In the genomic region with DNA sequence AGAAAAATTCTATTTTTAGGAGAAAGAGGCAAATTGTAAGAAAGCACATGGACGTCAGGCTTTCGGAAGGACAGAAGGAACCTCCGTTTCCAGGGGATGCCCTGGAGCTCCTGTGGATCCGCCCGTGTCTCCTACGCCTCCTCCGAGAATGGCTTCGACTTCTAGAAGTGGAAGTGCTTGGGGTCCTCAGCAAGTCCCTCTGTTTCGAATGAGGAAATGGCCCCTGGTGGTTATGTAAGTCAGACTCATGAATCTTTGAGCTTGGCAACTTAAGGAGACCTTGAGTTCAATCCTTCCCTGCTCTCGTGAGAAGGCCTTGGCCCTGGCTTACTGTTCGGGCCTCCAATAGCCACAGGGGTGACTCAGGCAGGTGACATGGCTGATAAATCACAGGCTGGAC, we compare ENCODE assay signal across 35 cellular contexts. TPM values are rescaled to one million over a fixed set of nuclear protein-coding genes. Genes with fewer than 3 reads are reported as not detected.
DNase-seq lines count a peak whose midpoint lies in the region; ATAC-seq, FAIRE-seq and TF ChIP-seq lines count a peak whose summit lies in the region.
"Had no signal": no experiment of that assay in that cellular context is flagged by ENCODE, and none has a peak within 500 bp of the region (broad histone marks: within the 10 kb centered on the region; RNA-seq: fewer than 3 reads in every experiment).

No MANE protein-coding gene starts in this region.

- no peak for TF ChIP-seq CTCF in right lobe of liver (IDR thresholded peaks at IDR 0.05)
- TF ChIP-seq CTCF in HepG2 (CRISPR knock-in tag; IDR thresholded peaks at IDR 0.05): no peak
- TF ChIP-seq CTCF in suprapubic skin (IDR thresholded peaks at IDR 0.05): no peak

- H3K27me3 ChIP-seq in right lobe of liver (no peaks in the 10 kb centered on the region), HepG2 (ENCODE audit: control insufficient read depth in 1 of 2, insufficient read depth in 2 of 2, low read length in 2 of 2) (peaks cover 14 to 54% of the 10 kb centered on the region in 2 experiments; a peak in 4 of 5 replicates), suprapubic skin (peaks cover 61% of the 10 kb centered on the region)

- H3K27ac ChIP-seq in right lobe of liver (no peak overlapping the region), HepG2 (ENCODE audit: extremely low read length, insufficient read depth, low read length) (no peak overlapping the region), suprapubic skin (no peak overlapping the region)
- H3K27ac ChIP-seq: 22Rv1, cardiac muscle cell, coronary artery, epithelial cell of prostate, parathyroid adenoma, tibial nerve had no signal

- H3K4me3 ChIP-seq in right lobe of liver (no peak overlapping the region), HepG2 (replicated peaks in 1 of 3; ENCODE audit: insufficient read depth in 1 of 3, low read depth in 2 of 3, low read length in 3 of 3) (no peak overlapping the region), suprapubic skin (no peak overlapping the region)
- H3K4me3 ChIP-seq: cardiac muscle cell, coronary artery, MG63, tibial nerve had no signal

- H2AFZ ChIP-seq in HepG2 (ENCODE audit: low read length): no peak overlapping the region
- H2AFZ ChIP-seq: parathyroid adenoma had no signal

- in situ Hi-C loops in HepG2 (cut with HindIII; ENCODE audit: extremely low pct_ligation_motif_present, low pct_unique_long_range_greater_than_20kb): no loop called here

- H3K4me1 ChIP-seq in right lobe of liver (no peaks in the 10 kb centered on the region), HepG2 (ENCODE audit: insufficient read depth, low read length) (no peaks in the 10 kb centered on the region), suprapubic skin (no peaks in the 10 kb centered on the region)
- H3K4me1 ChIP-seq: parathyroid adenoma had no signal

- no peaks in the 10 kb centered on the region for H4K20me1 ChIP-seq in HepG2 (ENCODE audit: insufficient read depth, low read length)

- TF ChIP-seq POLR2A in right lobe of liver (IDR thresholded peaks at IDR 0.05): no peak
- no peak for TF ChIP-seq POLR2A in HepG2 (IDR thresholded peaks at IDR 0.05; ENCODE audit: insufficient read depth in 1 of 2, low read depth in 2 of 2, low read length in 2 of 2)
- no peak for TF ChIP-seq POLR2A in suprapubic skin (IDR thresholded peaks at IDR 0.05)

- CTCF ChIA-PET in HepG2 (lab: Yijun Ruan, JAX; ENCODE audit: low intra/inter-chr PET ratio, low total read pairs): no interaction called here

- FAIRE-seq in HepG2 (lab: Jason Lieb, UNC): no peak
- FAIRE-seq: astrocyte had no signal

- H3K36me3 ChIP-seq in right lobe of liver: no peaks in the 10 kb centered on the region
- no peaks in the 10 kb centered on the region for H3K36me3 ChIP-seq in HepG2 (replicated peaks in 1 of 2; ENCODE audit: control insufficient read depth in 1 of 2, insufficient read depth in 2 of 2, low read length in 2 of 2)
- H3K36me3 ChIP-seq in suprapubic skin: no peaks in the 10 kb centered on the region
- H3K36me3 ChIP-seq: cardiac muscle cell, MG63, tibial nerve had no signal

- intact Hi-C loops in right lobe of liver (cut with DNase I): no loop called here
- intact Hi-C loops in HepG2 (cut with micrococcal nuclease; ENCODE audit: unreplicated experiment): no loop called here

- no peaks in the 10 kb centered on the region for H3K79me2 ChIP-seq in HepG2 (ENCODE audit: insufficient read depth, low read length)
- H3K79me2 ChIP-seq: parathyroid adenoma had no signal

- no peak overlapping the region for H3K4me2 ChIP-seq in HepG2 (ENCODE audit: low read depth, low read length)
- H3K4me2 ChIP-seq: SK-N-SH had no signal

- no peak overlapping the region for H3K9ac ChIP-seq in HepG2 (ENCODE audit: insufficient read depth, low read depth, low read length)
- H3K9ac ChIP-seq: parathyroid adenoma, SK-N-SH had no signal

- TF ChIP-seq EP300 in HepG2 (IDR thresholded peaks at IDR 0.05; ENCODE audit: low read depth in 2 of 2, low read length in 2 of 2) (no peak), HepG2 (CRISPR knock-in tag; IDR thresholded peaks at IDR 0.05; ENCODE audit: borderline replicate concordance) (no peak), suprapubic skin (IDR thresholded peaks at IDR 0.05) (no peak)

- no TSS peak for BruUV-seq in HepG2 (replicated peaks; lab: Mats Ljungman, UMichigan)

- DNase-seq in right lobe of liver (peak in 2 of 3 donors; percentile 14 to 22), HepG2 (ENCODE audit: low spot score) (no peak), SIG-M5 treated with dmso at 0.1 percent for 504 hours (lab: John Stamatoyannopoulos, UW; ENCODE audit: unreplicated experiment) (peak; percentile 84), medulla oblongata (ENCODE audit: extremely low spot score) (peak; percentile 71), suprapubic skin (ENCODE audit: low spot score in 2 of 2) (no peak), NCI-H2029 (lab: John Stamatoyannopoulos, UW) (no peak)
- DNase-seq: activated CD4-positive, alpha-beta T cell treated with anti-CD3 and anti-CD28 coated beads, Interleukin-2, amount 50 U/mL, for 4 hours; activated CD8-positive, alpha-beta memory T cell treated with anti-CD3 and anti-CD28 coated beads, Interleukin-2, amount 10 ng/mL, durations not matched to agents 7 days and 5 days; activated gamma-delta T cell treated with Interleukin-2 at 50 U/mL for 16 hours; activated T-cell treated with anti-CD3 and anti-CD28 coated beads, Interleukin-2, amount 50 U/mL, for 4 hours; CD4-positive, alpha-beta T cell; effector memory CD4-positive, alpha-beta T cell; immature natural killer cell; KG1; left colon; mesenchymal stem cell; MG63; NCI-H1436 treated with DMSO at 0.1 percent for 48 hours; NCI-H2107; NCI-H774; right cardiac atrium; SK-N-SH; stimulated activated CD4-positive, alpha-beta T cell treated with anti-CD3 and anti-CD28 coated beads, Interleukin-12 subunit alpha, Interleukin-12 subunit beta, amount 100 ng/mL, for 4 hours; stimulated activated CD4-positive, alpha-beta T cell treated with anti-CD3 and anti-CD28 coated beads, Interleukin-4, amount 100 ng/mL, for 1 hour; T-helper 2 cell had no signal

- 52% methylated on average over 6 of the region's 11 CpGs for WGBS in right lobe of liver (ENCODE audit: insufficient coverage, low coverage, low lambda C conversion rate, missing lambda C conversion rate)
- 55% methylated on average over 11 of the region's 11 CpGs for WGBS in HepG2 (ENCODE audit: low lambda C conversion rate)
- 78% methylated on average over 11 of the region's 11 CpGs for WGBS in suprapubic skin

- TF ChIP-seq RAD21 in HepG2 (CRISPR knock-in tag; IDR thresholded peaks at IDR 0.05): no peak

- POLR2A ChIA-PET in HepG2 (lab: Yijun Ruan, JAX): no interaction called here

- no peaks in the 10 kb centered on the region for H3K9me3 ChIP-seq in right lobe of liver
- no peaks in the 10 kb centered on the region for H3K9me3 ChIP-seq in HepG2 (ENCODE audit: low read length)
- no peaks in the 10 kb centered on the region for H3K9me3 ChIP-seq in suprapubic skin
- H3K9me3 ChIP-seq: MG63, SK-N-SH had no signal

- ATAC-seq in right lobe of liver (peak in 2 of 4 donors; percentile 53 to 54), HepG2 (no peak), HG03139 (IDR thresholded peaks at IDR 0.05; ENCODE audit: unreplicated experiment) (no peak), GM19463 (IDR thresholded peaks at IDR 0.05; ENCODE audit: unreplicated experiment) (no peak)
- ATAC-seq: activated CD4-positive, CD25-positive, alpha-beta regulatory T cell treated with anti-CD3 and anti-CD28 coated beads, Interleukin-2, amount 50 U/mL, for 24 hours; activated CD8-positive, alpha-beta memory T cell treated with anti-CD3 and anti-CD28 coated beads, Interleukin-2, amount 10 ng/mL, durations not matched to agents 7 days and 5 days; activated T-cell treated with anti-CD3 and anti-CD28 coated beads, Interleukin-2, amount 50 U/mL, for 4 hours; left colon; right cardiac atrium had no signal

RNA-seq across cellular contexts. Expression of a gene that starts 38.9 kb away (rescaled TPM):
- total RNA-seq in right lobe of liver (100 to 1,000 TPM; 247 to 417 (median 303) TPM), HepG2 (2016; rRNA removed; fragmentation: Illumina TruSeq; extraction: Trizol) (631 and 658 TPM in 2 replicates), suprapubic skin (100 to 1,000 TPM; 369 to 505 (median 459) TPM)
- 381 and 407 TPM in 2 replicates for total RNA-seq in HepG2 (2016; cell fraction: cytosol; rRNA removed; fragmentation: Illumina TruSeq; extraction: Trizol; ENCODE audit: low read depth)
- 648 and 655 TPM in 2 replicates for total RNA-seq in HepG2 (2016; cell fraction: insoluble cytoplasmic fraction; rRNA removed; fragmentation: Illumina TruSeq; extraction: Trizol)
- total RNA-seq in HepG2 (2016; cell fraction: membrane; rRNA removed; fragmentation: Illumina TruSeq; extraction: Trizol): 496 and 528 TPM in 2 replicates
- total RNA-seq in HepG2 (2016; cell fraction: nucleus; rRNA removed; fragmentation: Illumina TruSeq; extraction: Trizol): 310 and 337 TPM in 2 replicates
- 838 and 902 TPM in 2 replicates for polyA plus RNA-seq in HepG2 (2011; rRNA removed)
- polyA plus RNA-seq in HepG2 (2011; cell fraction: cytosol; rRNA removed): 1,053 and 1,212 TPM in 2 replicates
- polyA plus RNA-seq in HepG2 (2011; cell fraction: nucleus; rRNA removed): 388 and 389 TPM in 2 replicates
- 443 and 505 TPM in 2 replicates for polyA plus RNA-seq in HepG2 (2012)
- 414 and 464 TPM in 2 replicates for polyA plus RNA-seq in HepG2 (2016; cell fraction: cytosol; fragmentation: Illumina TruSeq; extraction: Trizol; ENCODE audit: low read depth)
- polyA plus RNA-seq in HepG2 (2016; cell fraction: insoluble cytoplasmic fraction; fragmentation: Illumina TruSeq; extraction: Trizol; ENCODE audit: low read depth): 675 and 705 TPM in 2 replicates
- 456 and 498 TPM in 2 replicates for polyA plus RNA-seq in HepG2 (2016; cell fraction: membrane; fragmentation: Illumina TruSeq; extraction: Trizol; ENCODE audit: low read depth)
- 604 and 614 TPM in 2 replicates for polyA plus RNA-seq in HepG2 (2016; cell fraction: nucleus; fragmentation: Illumina TruSeq; extraction: Trizol; ENCODE audit: insufficient read depth, low read depth)
- 364 and 524 TPM in 2 replicates for polyA minus RNA-seq in HepG2 (2011; rRNA and poly(A)+ RNA removed; ENCODE audit: low replicate concordance)
- polyA minus RNA-seq in HepG2 (2011; cell fraction: cytosol; rRNA and poly(A)+ RNA removed): 143 and 144 TPM in 2 replicates
- polyA minus RNA-seq in HepG2 (2011; cell fraction: nucleus; rRNA and poly(A)+ RNA removed): 99.5 and 129 TPM in 2 replicates

RNA-seq across cellular contexts. Expression of a gene that starts 39.0 kb away (rescaled TPM):
- total RNA-seq in right lobe of liver (10 to 100 TPM in 5 of 6 experiments, 1 to 10 TPM in 1; 9.2 to 22.4 (median 12.1) TPM), HepG2 (2016; rRNA removed; fragmentation: Illumina TruSeq; extraction: Trizol) (47.6 and 55.0 TPM in 2 replicates), suprapubic skin (10 to 100 TPM; 20.4 to 39.5 (median 23.9) TPM)
- total RNA-seq in HepG2 (2016; cell fraction: cytosol; rRNA removed; fragmentation: Illumina TruSeq; extraction: Trizol; ENCODE audit: low read depth): 56.6 and 69.3 TPM in 2 replicates
- total RNA-seq in HepG2 (2016; cell fraction: insoluble cytoplasmic fraction; rRNA removed; fragmentation: Illumina TruSeq; extraction: Trizol): 42.9 and 52.9 TPM in 2 replicates
- 53.7 and 67.6 TPM in 2 replicates for total RNA-seq in HepG2 (2016; cell fraction: membrane; rRNA removed; fragmentation: Illumina TruSeq; extraction: Trizol)
- 34.0 and 36.1 TPM in 2 replicates for total RNA-seq in HepG2 (2016; cell fraction: nucleus; rRNA removed; fragmentation: Illumina TruSeq; extraction: Trizol)
- polyA plus RNA-seq in HepG2 (2011; rRNA removed): 71.6 and 76.0 TPM in 2 replicates
- polyA plus RNA-seq in HepG2 (2011; cell fraction: cytosol; rRNA removed): 60.8 and 68.0 TPM in 2 replicates
- polyA plus RNA-seq in HepG2 (2011; cell fraction: nucleus; rRNA removed): 45.9 and 50.4 TPM in 2 replicates
- polyA plus RNA-seq in HepG2 (2012): 29.9 and 30.5 TPM in 2 replicates
- 65.3 and 83.6 TPM in 2 replicates for polyA plus RNA-seq in HepG2 (2016; cell fraction: cytosol; fragmentation: Illumina TruSeq; extraction: Trizol; ENCODE audit: low read depth)
- 58.1 and 66.0 TPM in 2 replicates for polyA plus RNA-seq in HepG2 (2016; cell fraction: insoluble cytoplasmic fraction; fragmentation: Illumina TruSeq; extraction: Trizol; ENCODE audit: low read depth)
- 59.1 and 73.6 TPM in 2 replicates for polyA plus RNA-seq in HepG2 (2016; cell fraction: membrane; fragmentation: Illumina TruSeq; extraction: Trizol; ENCODE audit: low read depth)
- 69.1 and 78.6 TPM in 2 replicates for polyA plus RNA-seq in HepG2 (2016; cell fraction: nucleus; fragmentation: Illumina TruSeq; extraction: Trizol; ENCODE audit: insufficient read depth, low read depth)
- 61.8 and 82.3 TPM in 2 replicates for polyA minus RNA-seq in HepG2 (2011; rRNA and poly(A)+ RNA removed; ENCODE audit: low replicate concordance)
- 27.0 and 43.3 TPM in 2 replicates for polyA minus RNA-seq in HepG2 (2011; cell fraction: cytosol; rRNA and poly(A)+ RNA removed)
- 44.0 and 45.6 TPM in 2 replicates for polyA minus RNA-seq in HepG2 (2011; cell fraction: nucleus; rRNA and poly(A)+ RNA removed)

Comparison
In these comparisons a context has a peak if more than half of its experiments do, and no peak if none do; other contexts are left out.
1. DNase-seq: peak in right lobe of liver (2 of 3), SIG-M5 treated with dmso at 0.1 percent for 504 hours (single experiment) and medulla oblongata (single experiment); none in HepG2 (single experiment), suprapubic skin (0 of 2) and NCI-H2029 (single experiment).